ENCODE assay signal across 33 cellular contexts in genomic region chr7:116483271-116483942, GRCh38. TPM values are rescaled to one million over a fixed set of nuclear protein-coding genes. Genes with fewer than 3 reads are reported as not detected.
"Had no signal": no experiment of that assay in that cellular context is flagged by ENCODE, and none has a peak within 500 bp of the region (broad histone marks: within the 10 kb centered on the region; RNA-seq: fewer than 3 reads in every experiment).

No MANE protein-coding gene starts in this region.

- H3K27ac ChIP-seq: epithelial cell of prostate, gastroesophageal sphincter, heart right ventricle, left lung, neutrophil, prostate gland, right atrium auricular region, suprapubic skin, transverse colon, upper lobe of right lung, uterus had no signal

- H3K4me3 ChIP-seq: gastroesophageal sphincter, heart right ventricle, left lung, mucosa of descending colon, prostate gland, right atrium auricular region, smooth muscle cell, suprapubic skin, transverse colon, upper lobe of right lung, uterus had no signal

- H3K4me2 ChIP-seq: smooth muscle cell had no signal

- H3K36me3 Mint-ChIP-seq: mesothelial cell of epicardium; naive B cell; natural killer cell treated with Interleukin-12 subunit alpha and Interleukin-12 subunit beta and Interleukin-15 and Interleukin-18, amount 100 ng/mL, for 72 hours had no signal

- H3K9me3 ChIP-seq: gastroesophageal sphincter, heart right ventricle, left lung, mucosa of descending colon, neutrophil, prostate gland, right atrium auricular region, suprapubic skin, transverse colon, upper lobe of right lung, uterus had no signal

- H3K36me3 ChIP-seq: gastroesophageal sphincter, heart right ventricle, left lung, neutrophil, prostate gland, right atrium auricular region, suprapubic skin, transverse colon, upper lobe of right lung, uterus had no signal

- H3K4me1 ChIP-seq: gastroesophageal sphincter, left lung, prostate gland, right atrium auricular region, suprapubic skin, upper lobe of right lung, uterus had no signal

- H3K27ac Mint-ChIP-seq: dendritic cell treated with granulocyte-macrophage colony-stimulating factor and Interleukin-4, amounts not matched to agents 40 ng/mL and 50 ng/mL, for 4 days; endodermal cell; mesothelial cell of epicardium; naive B cell; natural killer cell treated with Interleukin-12 subunit alpha and Interleukin-12 subunit beta and Interleukin-15 and Interleukin-18, amount 100 ng/mL, for 72 hours; stimulated activated naive CD8-positive, alpha-beta T cell treated with anti-CD3 and anti-CD28 coated beads, Interleukin-15, amount 100 ng/mL, for 72 hours had no signal

- H3K4me3 Mint-ChIP-seq: dendritic cell treated with granulocyte-macrophage colony-stimulating factor and Interleukin-4, amounts not matched to agents 40 ng/mL and 50 ng/mL, for 4 days; endodermal cell; mesothelial cell of epicardium; naive B cell; natural killer cell treated with Interleukin-12 subunit alpha and Interleukin-12 subunit beta and Interleukin-15 and Interleukin-18, amount 100 ng/mL, for 72 hours; neural crest cell; stimulated activated naive CD8-positive, alpha-beta T cell treated with anti-CD3 and anti-CD28 coated beads, Interleukin-15, amount 100 ng/mL, for 72 hours had no signal

- H3K27me3 ChIP-seq: gastroesophageal sphincter, heart right ventricle, left lung, right atrium auricular region, suprapubic skin, transverse colon, upper lobe of right lung, uterus had no signal

- H3K9me3 Mint-ChIP-seq: dendritic cell treated with granulocyte-macrophage colony-stimulating factor and Interleukin-4, amounts not matched to agents 40 ng/mL and 50 ng/mL, for 4 days; mesothelial cell of epicardium; naive B cell; natural killer cell treated with Interleukin-12 subunit alpha and Interleukin-12 subunit beta and Interleukin-15 and Interleukin-18, amount 100 ng/mL, for 72 hours; neural crest cell; stimulated activated naive CD8-positive, alpha-beta T cell treated with anti-CD3 and anti-CD28 coated beads, Interleukin-15, amount 100 ng/mL, for 72 hours had no signal

- DNase-seq: effector CD8-positive, alpha-beta T cell; endodermal cell; glutamatergic neuron; heart right ventricle; hippocampal formation; left cardiac atrium; left lung; mesenchymal stem cell; mucosa of descending colon; naive B cell; stimulated activated CD4-positive, alpha-beta T cell treated with anti-CD3 and anti-CD28 coated beads, Interleukin-12 subunit alpha, Interleukin-12 subunit beta, amount 100 ng/mL, for 4 hours; stimulated activated CD4-positive, alpha-beta T cell treated with anti-CD3 and anti-CD28 coated beads, Interleukin-1b, Interleukin-23, amount 100 ng/mL, for 48 hours; stimulated activated CD4-positive, alpha-beta T cell treated with anti-CD3 and anti-CD28 coated beads, Interleukin-4, amount 100 ng/mL, for 1 hour; stimulated activated CD8-positive, alpha-beta memory T cell treated with anti-CD3 and anti-CD28 coated beads, Interleukin-4, amount 100 ng/mL, for 48 hours; stimulated activated naive CD4-positive, alpha-beta T cell; stimulated activated naive CD8-positive, alpha-beta T cell treated with anti-CD3 and anti-CD28 coated beads, Interleukin-15, amount 100 ng/mL, for 72 hours; transverse colon; upper lobe of right lung; uterus had no signal

- FAIRE-seq: islet of Langerhans had no signal

- H3K4me1 Mint-ChIP-seq: endodermal cell; naive B cell; neural crest cell; stimulated activated naive CD8-positive, alpha-beta T cell treated with anti-CD3 and anti-CD28 coated beads, Interleukin-15, amount 100 ng/mL, for 72 hours had no signal

- H3K27me3 Mint-ChIP-seq: dendritic cell treated with granulocyte-macrophage colony-stimulating factor and Interleukin-4, amounts not matched to agents 40 ng/mL and 50 ng/mL, for 4 days had no signal

- ATAC-seq: esophagus mucosa; gastroesophageal sphincter; heart right ventricle; left cardiac atrium; left lung; mucosa of descending colon; natural killer cell treated with Interleukin-12 subunit alpha and Interleukin-12 subunit beta and Interleukin-15 and Interleukin-18, amount 100 ng/mL, for 72 hours; sciatic nerve; stimulated activated naive CD8-positive, alpha-beta T cell treated with anti-CD3 and anti-CD28 coated beads, Interleukin-15, amount 100 ng/mL, for 72 hours; upper lobe of right lung had no signal

RNA-seq across cellular contexts. Expression of gene CAV2, which starts 16.1 kb away (rescaled TPM):
- total RNA-seq: natural killer cell treated with Interleukin-12 subunit alpha and Interleukin-12 subunit beta and Interleukin-15 and Interleukin-18, amount 100 ng/mL, for 72 hours had no signal

RNA-seq across cellular contexts. Expression of gene CAV1, which starts 41.4 kb away (rescaled TPM):
- total RNA-seq: natural killer cell treated with Interleukin-12 subunit alpha and Interleukin-12 subunit beta and Interleukin-15 and Interleukin-18, amount 100 ng/mL, for 72 hours had no signal
